Comparison of ENCODE assay signal across 2 cellular contexts in the genomic region with DNA sequence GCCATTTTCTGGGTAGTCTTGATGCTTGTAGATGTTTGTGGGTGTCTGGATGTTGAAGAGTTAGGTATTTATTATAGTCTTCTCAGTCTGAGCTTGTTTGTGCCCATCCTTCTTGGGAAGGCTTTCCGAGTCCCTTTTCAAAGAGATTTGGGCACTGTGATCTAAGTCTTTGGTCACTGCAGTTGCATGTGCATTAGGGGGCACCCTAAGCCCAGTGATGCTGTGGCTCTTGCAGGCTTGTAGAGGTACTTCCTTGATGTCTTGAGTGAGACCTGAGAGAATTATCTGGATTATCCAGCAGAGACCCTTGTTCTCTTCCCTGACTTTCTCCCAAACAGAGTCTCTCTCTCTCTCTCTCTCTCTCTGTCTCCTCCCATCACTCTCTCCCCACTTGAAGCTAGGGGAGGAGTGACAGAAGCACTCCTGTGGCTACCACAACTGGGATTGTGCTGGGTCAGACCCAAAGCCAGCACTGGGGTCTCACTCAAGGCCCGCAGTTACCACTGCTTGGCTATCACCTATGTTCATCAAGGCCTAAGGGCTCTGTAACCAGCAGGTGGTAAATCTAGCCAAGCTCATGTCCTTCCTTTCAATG.
TF ChIP-seq lines count a peak whose summit lies in the region.

No MANE protein-coding gene starts in this region.

TF ChIP-seq in HEK293, 187 proteins besides CTCF, POLR2A, EP300 and RAD21 (continued from another document):
- TF ChIP-seq ZBTB7A (tag by site-specific recombination; IDR thresholded peaks at IDR 0.05; ENCODE audit: low read depth) = no peak

TF ChIP-seq in H1, 55 proteins besides CTCF, POLR2A, EP300 and RAD21 (continued from another document):
- TF ChIP-seq, protein P1, sequence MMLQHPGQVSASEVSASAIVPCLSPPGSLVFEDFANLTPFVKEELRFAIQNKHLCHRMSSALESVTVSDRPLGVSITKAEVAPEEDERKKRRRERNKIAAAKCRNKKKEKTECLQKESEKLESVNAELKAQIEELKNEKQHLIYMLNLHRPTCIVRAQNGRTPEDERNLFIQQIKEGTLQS (IDR thresholded peaks at IDR 0.05; ENCODE audit: insufficient read depth, low read depth, low read length) = no peak
- no peak for TF ChIP-seq RXRA (IDR thresholded peaks at IDR 0.05; ENCODE audit: insufficient read depth, low read depth, low read length)
- TF ChIP-seq MAFK (IDR thresholded peaks at IDR 0.05; ENCODE audit: low read depth, low read length) = no peak
- TF ChIP-seq GABPA (IDR thresholded peaks at IDR 0.05; ENCODE audit: borderline replicate concordance, insufficient read depth, low read length) = no peak
- no peak for TF ChIP-seq CBX5 (IDR thresholded peaks at IDR 0.05; ENCODE audit: low read depth, low read length)
- no peak for TF ChIP-seq SIN3A (conservative IDR thresholded peaks at IDR 0.05 in 1 of 2, IDR thresholded peaks at IDR 0.05 in 1 of 2; ENCODE audit: low read depth in 1 of 2, low read length in 2 of 2)
- no peak for TF ChIP-seq BCL11A (IDR thresholded peaks at IDR 0.05; ENCODE audit: low read depth in 2 of 2, low read length in 2 of 2)
- TF ChIP-seq GTF2F1 (IDR thresholded peaks at IDR 0.05; ENCODE audit: borderline replicate concordance, low read depth, low read length) = no peak
- no peak for TF ChIP-seq SP1 (IDR thresholded peaks at IDR 0.05; ENCODE audit: low read depth, low read length)
- no peak for TF ChIP-seq TAF1 (IDR thresholded peaks at IDR 0.05; ENCODE audit: low read depth, low read length)
- no peak for TF ChIP-seq CBX8 (IDR thresholded peaks at IDR 0.05; ENCODE audit: borderline replicate concordance, low read depth, low read length)
- no peak for TF ChIP-seq TAF7 (optimal IDR thresholded peaks at IDR 0.05; ENCODE audit: borderline replicate concordance, low read depth, low read length)
- TF ChIP-seq NANOG (IDR thresholded peaks at IDR 0.05; ENCODE audit: insufficient read depth, low read depth, low read length, poor library complexity, severe bottlenecking) = no peak
- TF ChIP-seq KDM5A (IDR thresholded peaks at IDR 0.05; ENCODE audit: low read length) = no peak
